In the genomic region with DNA sequence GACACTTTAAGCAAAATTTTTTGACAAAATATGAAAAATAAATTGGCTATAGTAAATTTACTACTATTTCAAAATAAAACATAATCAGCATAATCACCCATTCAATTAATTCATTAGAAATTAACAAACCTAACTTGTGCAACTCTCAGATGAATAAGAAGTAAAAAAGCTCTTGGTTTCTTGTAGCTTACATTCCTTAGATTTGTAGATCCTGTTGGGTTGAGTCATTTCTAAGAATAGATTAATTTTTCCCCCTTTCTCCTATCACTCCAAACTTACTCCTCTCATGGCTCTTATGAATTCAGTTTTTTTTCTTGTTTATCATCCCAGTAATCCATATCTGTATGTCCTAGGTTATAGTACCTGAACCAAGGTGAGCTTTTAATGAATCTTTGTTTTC, we compare ENCODE assay signal across 27 cellular contexts.
DNase-seq lines count a peak whose midpoint lies in the region; ATAC-seq and TF ChIP-seq lines count a peak whose summit lies in the region.
"Had no signal": no experiment of that assay in that cellular context is flagged by ENCODE, and none has a peak within 500 bp of the region (broad histone marks: within the 10 kb centered on the region; RNA-seq: fewer than 3 reads in every experiment).

No MANE protein-coding gene starts in this region.

- H3K9me3 Mint-ChIP-seq in progenitor cell of endocrine pancreas (ENCODE audit: low read depth), result peaks cover 9% of the 10 kb centered on the region

- no peaks in the 10 kb centered on the region for H3K27me3 Mint-ChIP-seq in progenitor cell of endocrine pancreas
- H3K27me3 Mint-ChIP-seq: activated CD4-positive, alpha-beta T cell treated with anti-CD3 and anti-CD28 coated beads for 36 hours; activated naive CD4-positive, alpha-beta T cell treated with anti-CD3 and anti-CD28 coated beads, Interleukin-2, amount 10 ng/mL, durations not matched to agents 7 days and 5 days had no signal

- DNase-seq in COLO829 (ENCODE audit: low spot score), result peak; percentile 4
- DNase-seq in amniotic epithelial cell (ENCODE audit: low read depth), result peak; percentile 75
- DNase-seq in fibroblast of pulmonary artery (ENCODE audit: low read depth), result peak; percentile 20
- DNase-seq in renal cortical epithelial cell (ENCODE audit: low read depth), result peak; percentile 52
- DNase-seq in progenitor cell of endocrine pancreas (ENCODE audit: low spot score, unreplicated experiment), result no peak
- no peak for DNase-seq in retina
- DNase-seq in RKO (ENCODE audit: low spot score), result no peak
- DNase-seq: activated CD4-positive, alpha-beta T cell treated with anti-CD3 and anti-CD28 coated beads for 36 hours; activated naive CD4-positive, alpha-beta T cell treated with anti-CD3 and anti-CD28 coated beads, Interleukin-2, amount 10 ng/mL, durations not matched to agents 7 days and 5 days; activated T-cell treated with anti-CD3 and anti-CD28 coated beads, Interleukin-2, amount 50 U/mL, for 48 hours; DMS79; effector memory CD4-positive, alpha-beta T cell; heart left ventricle; left ventricle myocardium inferior; NCI-H1048; NCI-H187; NCI-H2227 treated with DMSO at 0.1 percent for 48 hours; NCI-H748 treated with DMSO at 0.1 percent for 48 hours; nephron progenitor cell; SHP77 treated with DMSO at 0.1 percent for 48 hours; stimulated activated CD4-positive, alpha-beta T cell treated with anti-CD3 and anti-CD28 coated beads, Interleukin-1b, Interleukin-23, amount 100 ng/mL, for 48 hours; T-helper 1 cell had no signal

- no peaks in the 10 kb centered on the region for H3K36me3 Mint-ChIP-seq in progenitor cell of endocrine pancreas (ENCODE audit: insufficient read depth)
- H3K36me3 Mint-ChIP-seq: activated naive CD4-positive, alpha-beta T cell treated with anti-CD3 and anti-CD28 coated beads, Interleukin-2, amount 10 ng/mL, durations not matched to agents 7 days and 5 days; mesothelial cell of epicardium had no signal

- TF ChIP-seq CTCF in fibroblast of pulmonary artery (IDR thresholded peaks at IDR 0.05; ENCODE audit: low read length, missing control alignments) (no peak), progenitor cell of endocrine pancreas (IDR thresholded peaks at IDR 0.05; ENCODE audit: unreplicated experiment) (no peak)

- H3K4me3 ChIP-seq in fibroblast of pulmonary artery (replicated peaks; ENCODE audit: low read depth, low read length), result no peak overlapping the region
- H3K4me3 ChIP-seq: ascending aorta, esophagus muscularis mucosa, heart left ventricle, left ventricle myocardium inferior, prostate gland had no signal

- H3K27ac Mint-ChIP-seq in progenitor cell of endocrine pancreas, result no peak overlapping the region
- H3K27ac Mint-ChIP-seq: activated CD4-positive, alpha-beta T cell treated with anti-CD3 and anti-CD28 coated beads for 36 hours; activated naive CD4-positive, alpha-beta T cell treated with anti-CD3 and anti-CD28 coated beads, Interleukin-2, amount 10 ng/mL, durations not matched to agents 7 days and 5 days; mesothelial cell of epicardium; nephron progenitor cell had no signal

- no peaks in the 10 kb centered on the region for H3K4me1 Mint-ChIP-seq in progenitor cell of endocrine pancreas (ENCODE audit: low read depth)
- H3K4me1 Mint-ChIP-seq: activated CD4-positive, alpha-beta T cell treated with anti-CD3 and anti-CD28 coated beads for 36 hours; activated naive CD4-positive, alpha-beta T cell treated with anti-CD3 and anti-CD28 coated beads, Interleukin-2, amount 10 ng/mL, durations not matched to agents 7 days and 5 days; mesothelial cell of epicardium had no signal

- no peak overlapping the region for H3K4me3 Mint-ChIP-seq in progenitor cell of endocrine pancreas (ENCODE audit: low read depth)
- H3K4me3 Mint-ChIP-seq: activated CD4-positive, alpha-beta T cell treated with anti-CD3 and anti-CD28 coated beads for 36 hours; activated naive CD4-positive, alpha-beta T cell treated with anti-CD3 and anti-CD28 coated beads, Interleukin-2, amount 10 ng/mL, durations not matched to agents 7 days and 5 days; mesothelial cell of epicardium; nephron progenitor cell had no signal

- no peak for ATAC-seq in HG03025 (IDR thresholded peaks at IDR 0.05; ENCODE audit: low FRiP score, unreplicated experiment)
- ATAC-seq: activated CD4-positive, alpha-beta T cell treated with anti-CD3 and anti-CD28 coated beads for 36 hours; heart left ventricle had no signal

Comparison
In these comparisons a context has a peak if more than half of its experiments do, and no peak if none do; other contexts are left out.
1. DNase-seq: peak in COLO829 (single experiment), amniotic epithelial cell (single experiment), fibroblast of pulmonary artery (single experiment) and renal cortical epithelial cell (single experiment); none in progenitor cell of endocrine pancreas (single experiment), retina (single experiment) and RKO (single experiment).